Comparison of ENCODE assay signal across 16 cellular contexts in genomic region chr15:88646951-88647350, GRCh38. TPM values are rescaled to one million over a fixed set of nuclear protein-coding genes. Genes with fewer than 3 reads are reported as not detected.
DNase-seq lines count a peak whose midpoint lies in the region; ATAC-seq and TF ChIP-seq lines count a peak whose summit lies in the region.
"Had no signal": no experiment of that assay in that cellular context is flagged by ENCODE, and none has a peak within 500 bp of the region (broad histone marks: within the 10 kb centered on the region; RNA-seq: fewer than 3 reads in every experiment).

No MANE protein-coding gene starts in this region.

- H3K27ac Mint-ChIP-seq in natural killer cell, result peak overlapping the region; percentile 87 to 95
- peak overlapping the region in 1 of 2 donors; percentile 70 for H3K27ac Mint-ChIP-seq in natural killer cell treated with Interleukin-12 subunit alpha and Interleukin-12 subunit beta and Interleukin-15 and Interleukin-18, amount 100 ng/mL, for 72 hours
- peak overlapping the region; percentile 97 for H3K27ac Mint-ChIP-seq in activated CD8-positive, alpha-beta T cell treated with anti-CD3 and anti-CD28 coated beads, Interleukin-2, amount 10 ng/mL, durations not matched to agents 7 days and 5 days
- H3K27ac Mint-ChIP-seq in memory B cell, result peak overlapping the region; percentile 70
- H3K27ac Mint-ChIP-seq in type B pancreatic cell, result peak overlapping the region; percentile 5

- no peaks in the 10 kb centered on the region for H3K27me3 Mint-ChIP-seq in natural killer cell (ENCODE audit: low read depth in 2 of 2)
- H3K27me3 Mint-ChIP-seq in natural killer cell treated with Interleukin-12 subunit alpha and Interleukin-12 subunit beta and Interleukin-15 and Interleukin-18, amount 100 ng/mL, for 72 hours, result no peaks in the 10 kb centered on the region
- H3K27me3 Mint-ChIP-seq in activated CD8-positive, alpha-beta T cell treated with anti-CD3 and anti-CD28 coated beads, Interleukin-2, amount 10 ng/mL, durations not matched to agents 7 days and 5 days (ENCODE audit: low read depth), result no peaks in the 10 kb centered on the region
- H3K27me3 Mint-ChIP-seq in memory B cell, result no peaks in the 10 kb centered on the region
- H3K27me3 Mint-ChIP-seq in type B pancreatic cell, result no peaks in the 10 kb centered on the region
- H3K27me3 Mint-ChIP-seq: stimulated activated naive CD8-positive, alpha-beta T cell treated with anti-CD3 and anti-CD28 coated beads, Interleukin-15, amount 100 ng/mL, for 72 hours had no signal

- no peak overlapping the region for H3K4me3 Mint-ChIP-seq in natural killer cell
- H3K4me3 Mint-ChIP-seq in natural killer cell treated with Interleukin-12 subunit alpha and Interleukin-12 subunit beta and Interleukin-15 and Interleukin-18, amount 100 ng/mL, for 72 hours, result no peak overlapping the region
- no peak overlapping the region for H3K4me3 Mint-ChIP-seq in activated CD8-positive, alpha-beta T cell treated with anti-CD3 and anti-CD28 coated beads, Interleukin-2, amount 10 ng/mL, durations not matched to agents 7 days and 5 days
- H3K4me3 Mint-ChIP-seq in memory B cell, result no peak overlapping the region
- H3K4me3 Mint-ChIP-seq in type B pancreatic cell, result no peak overlapping the region
- H3K4me3 Mint-ChIP-seq: T-helper 2 cell treated with Interferon-gamma antibody and Interleukin-4, amounts not matched to agents 5 μg/mL and 100 μg/mL, for 36 hours had no signal

- no peak for TF ChIP-seq CTCF in natural killer cell (IDR thresholded peaks at IDR 0.05)
- TF ChIP-seq CTCF in type B pancreatic cell (conservative IDR thresholded peaks at IDR 0.05), result no peak

- CTCF ChIA-PET in activated CD8-positive, alpha-beta T cell treated with anti-CD3 and anti-CD28 coated beads, Interleukin-2, amount 10 ng/mL, durations not matched to agents 7 days and 5 days (lab: Charles Lee), result interaction anchor here (1.1 to 4.1 kb wide), 3 partner anchors 8 to 23 kb away, joined by 3 to 27 read pairs (median 6); partner anchors contain the start of gene ISG20

- POLR2A ChIA-PET in activated CD8-positive, alpha-beta T cell treated with anti-CD3 and anti-CD28 coated beads, Interleukin-2, amount 10 ng/mL, durations not matched to agents 7 days and 5 days (lab: Charles Lee), result interaction anchor here (2.5 kb wide), 1 partner anchor 25 kb away, joined by 10 read pairs; the partner anchor contains the start of gene AEN

- ATAC-seq in natural killer cell, result no peak
- no peak for ATAC-seq in natural killer cell treated with Interleukin-12 subunit alpha and Interleukin-12 subunit beta and Interleukin-15 and Interleukin-18, amount 100 ng/mL, for 72 hours
- no peak for ATAC-seq in activated CD8-positive, alpha-beta T cell treated with anti-CD3 and anti-CD28 coated beads, Interleukin-2, amount 10 ng/mL, durations not matched to agents 7 days and 5 days
- no peak for ATAC-seq in memory B cell (ENCODE audit: low read depth)
- no peak for ATAC-seq in HG03521 (IDR thresholded peaks at IDR 0.05; ENCODE audit: unreplicated experiment)
- ATAC-seq: left cardiac atrium; stimulated activated naive CD8-positive, alpha-beta T cell treated with anti-CD3 and anti-CD28 coated beads, Interleukin-15, amount 100 ng/mL, for 72 hours had no signal

- H3K36me3 Mint-ChIP-seq in natural killer cell, result peaks cover 6% of the 10 kb centered on the region
- H3K36me3 Mint-ChIP-seq in natural killer cell treated with Interleukin-12 subunit alpha and Interleukin-12 subunit beta and Interleukin-15 and Interleukin-18, amount 100 ng/mL, for 72 hours, result peaks cover 5% of the 10 kb centered on the region
- H3K36me3 Mint-ChIP-seq in activated CD8-positive, alpha-beta T cell treated with anti-CD3 and anti-CD28 coated beads, Interleukin-2, amount 10 ng/mL, durations not matched to agents 7 days and 5 days (ENCODE audit: low read depth), result peaks cover 70% of the 10 kb centered on the region
- H3K36me3 Mint-ChIP-seq in memory B cell, result peaks cover 32% of the 10 kb centered on the region
- H3K36me3 Mint-ChIP-seq in type B pancreatic cell, result no peaks in the 10 kb centered on the region

- no peaks in the 10 kb centered on the region for H3K9me3 Mint-ChIP-seq in natural killer cell
- H3K9me3 Mint-ChIP-seq in natural killer cell treated with Interleukin-12 subunit alpha and Interleukin-12 subunit beta and Interleukin-15 and Interleukin-18, amount 100 ng/mL, for 72 hours, result no peaks in the 10 kb centered on the region
- H3K9me3 Mint-ChIP-seq in activated CD8-positive, alpha-beta T cell treated with anti-CD3 and anti-CD28 coated beads, Interleukin-2, amount 10 ng/mL, durations not matched to agents 7 days and 5 days (ENCODE audit: insufficient read depth), result no peaks in the 10 kb centered on the region
- no peaks in the 10 kb centered on the region for H3K9me3 Mint-ChIP-seq in memory B cell
- H3K9me3 Mint-ChIP-seq in type B pancreatic cell, result no peaks in the 10 kb centered on the region
- H3K9me3 Mint-ChIP-seq: IgD-negative memory B cell; stimulated activated naive CD8-positive, alpha-beta T cell treated with anti-CD3 and anti-CD28 coated beads, Interleukin-15, amount 100 ng/mL, for 72 hours; T-helper 2 cell treated with Interferon-gamma antibody and Interleukin-4, amounts not matched to agents 5 μg/mL and 100 μg/mL, for 36 hours had no signal

- intact Hi-C loops in natural killer cell (cut with micrococcal nuclease), result no loop called here

- DNase-seq in natural killer cell (no peak), memory B cell (ENCODE audit: low spot score in 2 of 2) (no peak), type B pancreatic cell (ENCODE audit: extremely low spot score, unreplicated experiment) (peak; percentile 40), DMS153 treated with DMSO at 0.1 percent for 48 hours (lab: John Stamatoyannopoulos, UW; ENCODE audit: unreplicated experiment) (no peak), NCI-H146 treated with DMSO at 0.1 percent for 48 hours (lab: John Stamatoyannopoulos, UW; ENCODE audit: unreplicated experiment) (no peak)
- no peak for DNase-seq in natural killer cell treated with Interleukin-12 subunit alpha and Interleukin-12 subunit beta and Interleukin-15 and Interleukin-18, amount 100 ng/mL, for 72 hours (ENCODE audit: low spot score)
- peak; percentile 18 for DNase-seq in activated CD8-positive, alpha-beta T cell treated with anti-CD3 and anti-CD28 coated beads, Interleukin-2, amount 10 ng/mL, durations not matched to agents 7 days and 5 days
- DNase-seq: HCEC 1CT; hypothalamus; NK-92 treated with Interleukin-12 subunit alpha and Interleukin-12 subunit beta, amount 100 ng/mL, for 24 hours; SHP77 had no signal

- H3K4me1 Mint-ChIP-seq in natural killer cell (peaks cover 58 to 66% of the 10 kb centered on the region in 2 donors), memory B cell (peaks cover 60% of the 10 kb centered on the region), type B pancreatic cell (ENCODE audit: unreplicated experiment) (peaks cover 23% of the 10 kb centered on the region)
- H3K4me1 Mint-ChIP-seq in natural killer cell treated with Interleukin-12 subunit alpha and Interleukin-12 subunit beta and Interleukin-15 and Interleukin-18, amount 100 ng/mL, for 72 hours (ENCODE audit: low read depth in 2 of 2), result peaks cover 42% of the 10 kb centered on the region in 2 donors
- peaks cover 85% of the 10 kb centered on the region for H3K4me1 Mint-ChIP-seq in activated CD8-positive, alpha-beta T cell treated with anti-CD3 and anti-CD28 coated beads, Interleukin-2, amount 10 ng/mL, durations not matched to agents 7 days and 5 days (ENCODE audit: low read depth)

RNA-seq across cellular contexts. Expression of gene ISG20, which starts 8.1 kb away (rescaled TPM):
- 100 to 1,000 TPM in 2 of 3 donors, 10 to 100 TPM in 1; 80.6 to 137 (median 116) TPM for total RNA-seq in natural killer cell
- total RNA-seq in natural killer cell treated with Interleukin-12 subunit alpha and Interleukin-12 subunit beta and Interleukin-15 and Interleukin-18, amount 100 ng/mL, for 72 hours, result 10 to 100 TPM; 21.8 to 30.2 TPM
- total RNA-seq in activated CD8-positive, alpha-beta T cell treated with anti-CD3 and anti-CD28 coated beads, Interleukin-2, amount 10 ng/mL, durations not matched to agents 7 days and 5 days, result 100 to 1,000 TPM; 141 to 151 TPM
- 4.9 and 7.9 TPM in 2 replicates for total RNA-seq in type B pancreatic cell (ENCODE audit: low replicate concordance)

RNA-seq across cellular contexts. Expression of gene AEN, which starts 25.8 kb away (rescaled TPM):
- total RNA-seq in natural killer cell (10 to 100 TPM; 19.9 to 26.9 (median 20.9) TPM), type B pancreatic cell (ENCODE audit: low replicate concordance) (48.9 and 62.9 TPM in 2 replicates)
- 10 to 100 TPM; 47.1 to 81.4 TPM for total RNA-seq in natural killer cell treated with Interleukin-12 subunit alpha and Interleukin-12 subunit beta and Interleukin-15 and Interleukin-18, amount 100 ng/mL, for 72 hours
- total RNA-seq in activated CD8-positive, alpha-beta T cell treated with anti-CD3 and anti-CD28 coated beads, Interleukin-2, amount 10 ng/mL, durations not matched to agents 7 days and 5 days, result 10 to 100 TPM; 52.6 to 53.2 TPM

Comparison
In these comparisons a context has a peak if more than half of its experiments do, and no peak if none do; other contexts are left out.
1. DNase-seq: peak in activated CD8-positive, alpha-beta T cell treated with anti-CD3 and anti-CD28 coated beads, Interleukin-2, amount 10 ng/mL, durations not matched to agents 7 days and 5 days (single experiment) and type B pancreatic cell (single experiment); none in natural killer cell (single experiment), natural killer cell treated with Interleukin-12 subunit alpha and Interleukin-12 subunit beta and Interleukin-15 and Interleukin-18, amount 100 ng/mL, for 72 hours (single experiment), memory B cell (0 of 2), DMS153 treated with DMSO at 0.1 percent for 48 hours (single experiment) and NCI-H146 treated with DMSO at 0.1 percent for 48 hours (single experiment).